In genomic region chr19:46529622-46530451, GRCh38 we compare ENCODE assay signal across 8 cellular contexts. TPM values are rescaled to one million over a fixed set of nuclear protein-coding genes. Genes with fewer than 3 reads are reported as not detected.
DNase-seq lines count a peak whose midpoint lies in the region; ATAC-seq, FAIRE-seq and TF ChIP-seq lines count a peak whose summit lies in the region.

No MANE protein-coding gene starts in this region.

- H3K4me2 ChIP-seq in keratinocyte (ENCODE audit: control insufficient read depth, extremely low read depth, insufficient read depth, low read depth, low read length): peak overlapping the region; percentile 52

- H4K20me1 ChIP-seq in keratinocyte (ENCODE audit: control insufficient read depth, extremely low read depth, insufficient read depth, low read length): no peaks in the 10 kb centered on the region

- H3K9me3 ChIP-seq in WERI-Rb-1 (ENCODE audit: severe bottlenecking) (no peaks in the 10 kb centered on the region), keratinocyte (ENCODE audit: control insufficient read depth, low read depth, low read length) (no peaks in the 10 kb centered on the region)

- dilution Hi-C loops in keratinocyte (cut with MboI; ENCODE audit: extremely low pct_ligation_motif_present, low sequenced_read_pairs): no loop called here

- no peak overlapping the region for H3K9ac ChIP-seq in keratinocyte (ENCODE audit: control insufficient read depth, extremely low read depth, insufficient read depth, low read length)

- no peaks in the 10 kb centered on the region for H3K9me1 ChIP-seq in keratinocyte (ENCODE audit: control insufficient read depth, extremely low read depth, insufficient read depth, low read length)

- H3K36me3 ChIP-seq in WERI-Rb-1 (no peaks in the 10 kb centered on the region), keratinocyte (ENCODE audit: control insufficient read depth in 2 of 2, extremely low read depth in 1 of 2, insufficient read depth in 2 of 2, low read length in 2 of 2) (no peaks in the 10 kb centered on the region)

- no peak overlapping the region for H2AFZ ChIP-seq in keratinocyte (ENCODE audit: control insufficient read depth, low read length)

- DNase-seq in NCI-H510A treated with DMSO at 0.1 percent for 48 hours (lab: John Stamatoyannopoulos, UW): peak; percentile 60
- no peak for DNase-seq in NCI-H510A (lab: John Stamatoyannopoulos, UW)
- DNase-seq in NCI-H2029 treated with DMSO at 0.1 percent for 48 hours (lab: John Stamatoyannopoulos, UW): peak; percentile 36
- peak; percentile 59 for DNase-seq in WERI-Rb-1
- DNase-seq in T47D (ENCODE audit: low read depth in 1 of 2, low spot score in 1 of 2): peak; percentile 47 to 71
- DNase-seq in keratinocyte (ENCODE audit: low read depth, low spot score): no peak
- DNase-seq in stimulated activated CD4-positive, alpha-beta T cell treated with anti-CD3 and anti-CD28 coated beads, Interleukin-4, amount 100 ng/mL, for 1 hour: peak; percentile 78

- H3K27me3 ChIP-seq in WERI-Rb-1 (ENCODE audit: insufficient read depth, low read depth, severe bottlenecking) (no peaks in the 10 kb centered on the region), keratinocyte (ENCODE audit: control insufficient read depth, extremely low read depth, insufficient read depth, low read length) (no peaks in the 10 kb centered on the region)

- H3K4me3 ChIP-seq in WERI-Rb-1 (ENCODE audit: low read depth, low read length): no peak overlapping the region
- H3K4me3 ChIP-seq in keratinocyte (ENCODE audit: control insufficient read depth in 2 of 3, extremely low read depth in 1 of 3, insufficient read depth in 2 of 3, low read depth in 1 of 3, low read length in 3 of 3): peak overlapping the region in 1 of 3 experiments; percentile 4

- FAIRE-seq in keratinocyte (lab: Jason Lieb, UNC): peak; percentile 69

- no peak overlapping the region for H3K27ac ChIP-seq in WERI-Rb-1
- H3K27ac ChIP-seq in keratinocyte (ENCODE audit: control insufficient read depth, insufficient read depth, low read length): no peak overlapping the region

- TF ChIP-seq CTCF in WERI-Rb-1 (IDR thresholded peaks at IDR 0.05; ENCODE audit: low read depth, low read length) (peak; percentile 64), keratinocyte (optimal IDR thresholded peaks at IDR 0.05 in 1 of 3, IDR thresholded peaks at IDR 0.05 in 1 of 3, conservative IDR thresholded peaks at IDR 0.05 in 1 of 3; ENCODE audit: extremely low read depth in 1 of 3, insufficient read depth in 2 of 3, low read length in 3 of 3) (peak; percentile 84 to 96 (median 85))

- no peak for ATAC-seq in HG03108 (IDR thresholded peaks at IDR 0.05; ENCODE audit: unreplicated experiment)

- no peaks in the 10 kb centered on the region for H3K79me2 ChIP-seq in keratinocyte (ENCODE audit: control insufficient read depth, insufficient read depth, low read length)

- H3K4me1 ChIP-seq in keratinocyte (ENCODE audit: control insufficient read depth, extremely low read depth, insufficient read depth, low read length): peaks cover 10% of the 10 kb centered on the region

- in situ Hi-C loops in T47D (cut with HindIII; ENCODE audit: low pct_unique_long_range_greater_than_20kb, low sequenced_read_pairs): no loop called here

RNA-seq across cellular contexts. Expression of gene PNMA8B, which starts 34.2 kb away (rescaled TPM):
- 0.01 TPM in 1 of 3 replicates, not detected in the others for polyA plus RNA-seq in keratinocyte
- polyA plus RNA-seq in keratinocyte (2011; ENCODE audit: low read depth): not detected
- polyA plus RNA-seq in keratinocyte (2011; cell fraction: cytosol; rRNA removed): not detected in 2 replicates
- 0.03 TPM in 1 of 2 replicates, not detected in the other for polyA plus RNA-seq in keratinocyte (2011; cell fraction: nucleus; rRNA removed)
- polyA plus RNA-seq in keratinocyte (2012; ENCODE audit: low replicate concordance): 0.03 and 0.04 TPM in 2 replicates
- polyA minus RNA-seq in keratinocyte: 0.07 TPM in 1 of 3 replicates, not detected in the others
- polyA minus RNA-seq in keratinocyte (2011; cell fraction: cytosol; rRNA and poly(A)+ RNA removed): not detected
- polyA minus RNA-seq in keratinocyte (2011; cell fraction: nucleus; rRNA and poly(A)+ RNA removed): not detected in 2 replicates

RNA-seq across cellular contexts. Expression of gene PNMA8A, which starts 58.5 kb away (rescaled TPM):
- 0.16 to 0.28 TPM (median 0.24 TPM) in 3 replicates for polyA plus RNA-seq in keratinocyte
- polyA plus RNA-seq in keratinocyte (2011; ENCODE audit: low read depth): 0.84 TPM
- polyA plus RNA-seq in keratinocyte (2011; cell fraction: cytosol; rRNA removed): 0.21 TPM in 2 replicates
- 0.23 and 0.24 TPM in 2 replicates for polyA plus RNA-seq in keratinocyte (2011; cell fraction: nucleus; rRNA removed)
- polyA plus RNA-seq in keratinocyte (2012; ENCODE audit: low replicate concordance): 0.19 and 1.0 TPM in 2 replicates
- polyA minus RNA-seq in keratinocyte: 0.38 to 1.4 TPM in 2 of 3 replicates, not detected in the other
- polyA minus RNA-seq in keratinocyte (2011; cell fraction: cytosol; rRNA and poly(A)+ RNA removed): not detected
- polyA minus RNA-seq in keratinocyte (2011; cell fraction: nucleus; rRNA and poly(A)+ RNA removed): not detected in 2 replicates

Comparison
In these comparisons a context has a peak if more than half of its experiments do, and no peak if none do; other contexts are left out.
1. DNase-seq: peak in NCI-H510A treated with DMSO at 0.1 percent for 48 hours (single experiment), NCI-H2029 treated with DMSO at 0.1 percent for 48 hours (single experiment), WERI-Rb-1 (single experiment), T47D (2 of 2) and stimulated activated CD4-positive, alpha-beta T cell treated with anti-CD3 and anti-CD28 coated beads, Interleukin-4, amount 100 ng/mL, for 1 hour (single experiment); none in NCI-H510A (single experiment) and keratinocyte (single experiment).